Comparison of ENCODE assay signal across 1 cellular context in genomic region chr2:127941461-127941860, GRCh38.
TF ChIP-seq lines count a peak whose summit lies in the region.

No MANE protein-coding gene starts in this region.

TF ChIP-seq in endothelial cell of umbilical vein, 7 proteins besides CTCF, POLR2A, EP300 and RAD21:
- TF ChIP-seq EZH2 (IDR thresholded peaks at IDR 0.05; ENCODE audit: borderline replicate concordance, low read depth, low read length, severe bottlenecking) (no peak), POLR2AphosphoS5 (IDR thresholded peaks at IDR 0.05; ENCODE audit: insufficient read depth, low read depth, low read length) (no peak), GATA2 (IDR thresholded peaks at IDR 0.05; ENCODE audit: insufficient read depth, insufficient read length, low read depth, low read length) (no peak), FOS (IDR thresholded peaks at IDR 0.05; ENCODE audit: borderline replicate concordance, insufficient read depth, low read length) (no peak), MYC (IDR thresholded peaks at IDR 0.05; ENCODE audit: low read depth, low read length) (no peak), JUN (IDR thresholded peaks at IDR 0.05; ENCODE audit: borderline replicate concordance, insufficient read depth, insufficient read length, low read depth) (no peak)
- TF ChIP-seq, protein P1, sequence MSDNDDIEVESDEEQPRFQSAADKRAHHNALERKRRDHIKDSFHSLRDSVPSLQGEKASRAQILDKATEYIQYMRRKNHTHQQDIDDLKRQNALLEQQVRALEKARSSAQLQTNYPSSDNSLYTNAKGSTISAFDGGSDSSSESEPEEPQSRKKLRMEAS (IDR thresholded peaks at IDR 0.05; ENCODE audit: insufficient read depth, insufficient read length), result no peak
TF ChIP-seq in endothelial cell of umbilical vein: peak in this region for 0.
